Comparison of ENCODE assay signal across 10 cellular contexts in genomic region chr10:86872757-86873156, GRCh38.
DNase-seq lines count a peak whose midpoint lies in the region; ATAC-seq lines count a peak whose summit lies in the region.
"Had no signal": no experiment of that assay in that cellular context is flagged by ENCODE, and none has a peak within 500 bp of the region (broad histone marks: within the 10 kb centered on the region; RNA-seq: fewer than 3 reads in every experiment).

No MANE protein-coding gene starts in this region.

- H3K9me3 Mint-ChIP-seq in activated CD8-positive, alpha-beta memory T cell treated with anti-CD3 and anti-CD28 coated beads, Interleukin-2, amount 10 ng/mL, durations not matched to agents 7 days and 5 days (ENCODE audit: low read depth) = no peaks in the 10 kb centered on the region

- CTCF ChIA-PET in activated CD8-positive, alpha-beta memory T cell treated with anti-CD3 and anti-CD28 coated beads, Interleukin-2, amount 10 ng/mL, durations not matched to agents 7 days and 5 days (lab: Charles Lee) = no interaction called here

- peak; percentile 79 for ATAC-seq in GM21423 (IDR thresholded peaks at IDR 0.05; ENCODE audit: unreplicated experiment)
- ATAC-seq in activated CD8-positive, alpha-beta memory T cell treated with anti-CD3 and anti-CD28 coated beads, Interleukin-2, amount 10 ng/mL, durations not matched to agents 7 days and 5 days = no peak
- ATAC-seq: activated CD8-positive, alpha-beta T cell treated with anti-CD3 and anti-CD28 coated beads, Interleukin-2, amount 10 ng/mL, durations not matched to agents 7 days and 5 days had no signal

- DNase-seq in NOMO-1 treated with dmso at 0.1 percent for 144 hours (lab: John Stamatoyannopoulos, UW; ENCODE audit: unreplicated experiment) (peak; percentile 52), fibroblast of peridontal ligament (ENCODE audit: extremely low read depth) (peak; percentile 9), pons (ENCODE audit: low spot score) (peak; percentile 34), A172 (ENCODE audit: low spot score) (no peak), NCI-H1048 (lab: John Stamatoyannopoulos, UW) (no peak)
- no peak for DNase-seq in activated CD8-positive, alpha-beta memory T cell treated with anti-CD3 and anti-CD28 coated beads, Interleukin-2, amount 10 ng/mL, durations not matched to agents 7 days and 5 days
- no peak for DNase-seq in activated effector memory CD4-positive, alpha-beta T cell treated with anti-CD3 and anti-CD28 coated beads, Interleukin-2, amount 50 U/mL, for 16 hours
- DNase-seq: activated CD8-positive, alpha-beta T cell treated with anti-CD3 and anti-CD28 coated beads, Interleukin-2, amount 10 ng/mL, durations not matched to agents 7 days and 5 days; PC-9 had no signal

- no peaks in the 10 kb centered on the region for H3K27me3 Mint-ChIP-seq in activated CD8-positive, alpha-beta memory T cell treated with anti-CD3 and anti-CD28 coated beads, Interleukin-2, amount 10 ng/mL, durations not matched to agents 7 days and 5 days

- no peak overlapping the region for H3K27ac Mint-ChIP-seq in activated CD8-positive, alpha-beta memory T cell treated with anti-CD3 and anti-CD28 coated beads, Interleukin-2, amount 10 ng/mL, durations not matched to agents 7 days and 5 days
- H3K27ac Mint-ChIP-seq: activated CD8-positive, alpha-beta T cell treated with anti-CD3 and anti-CD28 coated beads, Interleukin-2, amount 10 ng/mL, durations not matched to agents 7 days and 5 days had no signal

- peaks cover 2% of the 10 kb centered on the region for H3K36me3 Mint-ChIP-seq in activated CD8-positive, alpha-beta memory T cell treated with anti-CD3 and anti-CD28 coated beads, Interleukin-2, amount 10 ng/mL, durations not matched to agents 7 days and 5 days

- H3K4me1 Mint-ChIP-seq in activated CD8-positive, alpha-beta memory T cell treated with anti-CD3 and anti-CD28 coated beads, Interleukin-2, amount 10 ng/mL, durations not matched to agents 7 days and 5 days = peaks cover 6% of the 10 kb centered on the region

- H3K4me3 Mint-ChIP-seq in activated CD8-positive, alpha-beta memory T cell treated with anti-CD3 and anti-CD28 coated beads, Interleukin-2, amount 10 ng/mL, durations not matched to agents 7 days and 5 days = no peak overlapping the region
- H3K4me3 Mint-ChIP-seq: activated CD8-positive, alpha-beta T cell treated with anti-CD3 and anti-CD28 coated beads, Interleukin-2, amount 10 ng/mL, durations not matched to agents 7 days and 5 days had no signal

Comparison
In these comparisons a context has a peak if more than half of its experiments do, and no peak if none do; other contexts are left out.
1. DNase-seq: peak in NOMO-1 treated with dmso at 0.1 percent for 144 hours (single experiment), fibroblast of peridontal ligament (single experiment) and pons (single experiment); none in A172 (single experiment), NCI-H1048 (single experiment), activated CD8-positive, alpha-beta memory T cell treated with anti-CD3 and anti-CD28 coated beads, Interleukin-2, amount 10 ng/mL, durations not matched to agents 7 days and 5 days (single experiment) and activated effector memory CD4-positive, alpha-beta T cell treated with anti-CD3 and anti-CD28 coated beads, Interleukin-2, amount 50 U/mL, for 16 hours (single experiment).